Comparison of ENCODE assay signal across 1 cellular context in genomic region chr2:109032229-109032800, GRCh38.
TF ChIP-seq lines count a peak whose summit lies in the region.

No MANE protein-coding gene starts in this region.

TF ChIP-seq in GM23338, 12 proteins besides CTCF, POLR2A, EP300 and RAD21 (continued from another document):
- TF ChIP-seq ETS1 (IDR thresholded peaks at IDR 0.05) (no peak), ZNF114 (CRISPR knock-in tag; IDR thresholded peaks at IDR 0.05) (no peak)
